25 cellular contexts compared by ENCODE assay signal in the genomic region with DNA sequence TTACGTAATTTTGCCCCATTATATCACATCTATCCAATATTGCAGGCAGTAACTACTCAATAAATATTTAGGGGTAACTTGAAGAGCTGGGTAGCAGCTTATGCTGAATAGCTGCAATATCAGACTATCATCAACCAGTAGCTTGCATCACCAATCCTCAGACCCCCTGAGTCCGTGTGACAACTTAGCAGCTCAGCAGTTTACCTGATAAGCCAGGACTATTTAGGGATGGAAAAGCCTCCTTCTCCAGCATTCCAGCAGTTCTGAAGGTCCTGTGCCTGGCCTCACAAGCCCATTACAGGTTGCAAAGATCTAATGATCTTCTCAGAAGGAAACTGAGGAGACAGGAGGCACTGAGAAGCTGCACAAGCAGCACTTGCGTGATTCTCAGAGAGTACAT.
"Had no signal": no experiment of that assay in that cellular context is flagged by ENCODE, and none has a peak within 500 bp of the region (broad histone marks: within the 10 kb centered on the region; RNA-seq: fewer than 3 reads in every experiment).

No MANE protein-coding gene starts in this region.

- H3K4me3 ChIP-seq: left ventricle myocardium inferior, lung, mucosa of descending colon, ovary, sigmoid colon, smooth muscle cell, stomach, testis, thyroid gland, transverse colon, upper lobe of left lung, vagina had no signal

- H3K4me1 ChIP-seq: testis, transverse colon, upper lobe of left lung had no signal

- H3K27me3 ChIP-seq: ovary, sigmoid colon, stomach, testis, thyroid gland, transverse colon, upper lobe of left lung, vagina had no signal

- FAIRE-seq: islet of Langerhans had no signal

- H3K9me3 ChIP-seq: left ventricle myocardium inferior, mucosa of descending colon, ovary, sigmoid colon, stomach, testis, thyroid gland, transverse colon, upper lobe of left lung, vagina had no signal

- H3K36me3 ChIP-seq: left ventricle myocardium inferior, ovary, sigmoid colon, stomach, thyroid gland, transverse colon, upper lobe of left lung, vagina had no signal

- ATAC-seq: mucosa of descending colon; naive thymus-derived CD4-positive, alpha-beta T cell; natural killer cell treated with Interleukin-12 subunit alpha and Interleukin-12 subunit beta and Interleukin-15 and Interleukin-18, amount 100 ng/mL, for 72 hours; right cardiac atrium; stimulated activated memory B cell treated with anti-CD40 and anti-IgM and Interleukin-4, amounts not matched to agents 10 μg/mL and 1 μg/mL and 100 μg/mL, for 72 hours had no signal

- H3K4me2 ChIP-seq: smooth muscle cell had no signal

- H3K27ac ChIP-seq: left ventricle myocardium inferior, ovary, sigmoid colon, stomach, testis, thyroid gland, transverse colon, upper lobe of left lung, vagina had no signal

- DNase-seq: hypothalamus; immature natural killer cell; left ventricle myocardium inferior; midbrain; mucosa of descending colon; naive thymus-derived CD4-positive, alpha-beta T cell; ovary; right cardiac atrium; sigmoid colon; stimulated activated CD4-positive, alpha-beta T cell treated with anti-CD3 and anti-CD28 coated beads, Interleukin-1b, Interleukin-23, amount 100 ng/mL, for 48 hours; stimulated activated CD4-positive, alpha-beta T cell treated with anti-CD3 and anti-CD28 coated beads, Interleukin-2, amount 100 ng/mL, for 48 hours; stimulated activated CD4-positive, alpha-beta T cell treated with anti-CD3 and anti-CD28 coated beads, Interleukin-4, amount 100 ng/mL, for 4 hours; stimulated activated CD8-positive, alpha-beta memory T cell treated with anti-CD3 and anti-CD28 coated beads, Interleukin-4, amount 100 ng/mL, for 48 hours; stimulated activated naive CD4-positive, alpha-beta T cell treated with Interleukin-2 at 50 U/mL for 16 hours; stomach; testis; thyroid gland; transverse colon; upper lobe of left lung had no signal
